In genomic region chr4:185645403-185645802, GRCh38 we compare ENCODE assay signal across 1 cellular context.
TF ChIP-seq lines count a peak whose summit lies in the region.

No MANE protein-coding gene starts in this region.

TF ChIP-seq in GM23338, 12 proteins besides CTCF, POLR2A, EP300 and RAD21 (continued from another document):
- TF ChIP-seq, protein P1, sequence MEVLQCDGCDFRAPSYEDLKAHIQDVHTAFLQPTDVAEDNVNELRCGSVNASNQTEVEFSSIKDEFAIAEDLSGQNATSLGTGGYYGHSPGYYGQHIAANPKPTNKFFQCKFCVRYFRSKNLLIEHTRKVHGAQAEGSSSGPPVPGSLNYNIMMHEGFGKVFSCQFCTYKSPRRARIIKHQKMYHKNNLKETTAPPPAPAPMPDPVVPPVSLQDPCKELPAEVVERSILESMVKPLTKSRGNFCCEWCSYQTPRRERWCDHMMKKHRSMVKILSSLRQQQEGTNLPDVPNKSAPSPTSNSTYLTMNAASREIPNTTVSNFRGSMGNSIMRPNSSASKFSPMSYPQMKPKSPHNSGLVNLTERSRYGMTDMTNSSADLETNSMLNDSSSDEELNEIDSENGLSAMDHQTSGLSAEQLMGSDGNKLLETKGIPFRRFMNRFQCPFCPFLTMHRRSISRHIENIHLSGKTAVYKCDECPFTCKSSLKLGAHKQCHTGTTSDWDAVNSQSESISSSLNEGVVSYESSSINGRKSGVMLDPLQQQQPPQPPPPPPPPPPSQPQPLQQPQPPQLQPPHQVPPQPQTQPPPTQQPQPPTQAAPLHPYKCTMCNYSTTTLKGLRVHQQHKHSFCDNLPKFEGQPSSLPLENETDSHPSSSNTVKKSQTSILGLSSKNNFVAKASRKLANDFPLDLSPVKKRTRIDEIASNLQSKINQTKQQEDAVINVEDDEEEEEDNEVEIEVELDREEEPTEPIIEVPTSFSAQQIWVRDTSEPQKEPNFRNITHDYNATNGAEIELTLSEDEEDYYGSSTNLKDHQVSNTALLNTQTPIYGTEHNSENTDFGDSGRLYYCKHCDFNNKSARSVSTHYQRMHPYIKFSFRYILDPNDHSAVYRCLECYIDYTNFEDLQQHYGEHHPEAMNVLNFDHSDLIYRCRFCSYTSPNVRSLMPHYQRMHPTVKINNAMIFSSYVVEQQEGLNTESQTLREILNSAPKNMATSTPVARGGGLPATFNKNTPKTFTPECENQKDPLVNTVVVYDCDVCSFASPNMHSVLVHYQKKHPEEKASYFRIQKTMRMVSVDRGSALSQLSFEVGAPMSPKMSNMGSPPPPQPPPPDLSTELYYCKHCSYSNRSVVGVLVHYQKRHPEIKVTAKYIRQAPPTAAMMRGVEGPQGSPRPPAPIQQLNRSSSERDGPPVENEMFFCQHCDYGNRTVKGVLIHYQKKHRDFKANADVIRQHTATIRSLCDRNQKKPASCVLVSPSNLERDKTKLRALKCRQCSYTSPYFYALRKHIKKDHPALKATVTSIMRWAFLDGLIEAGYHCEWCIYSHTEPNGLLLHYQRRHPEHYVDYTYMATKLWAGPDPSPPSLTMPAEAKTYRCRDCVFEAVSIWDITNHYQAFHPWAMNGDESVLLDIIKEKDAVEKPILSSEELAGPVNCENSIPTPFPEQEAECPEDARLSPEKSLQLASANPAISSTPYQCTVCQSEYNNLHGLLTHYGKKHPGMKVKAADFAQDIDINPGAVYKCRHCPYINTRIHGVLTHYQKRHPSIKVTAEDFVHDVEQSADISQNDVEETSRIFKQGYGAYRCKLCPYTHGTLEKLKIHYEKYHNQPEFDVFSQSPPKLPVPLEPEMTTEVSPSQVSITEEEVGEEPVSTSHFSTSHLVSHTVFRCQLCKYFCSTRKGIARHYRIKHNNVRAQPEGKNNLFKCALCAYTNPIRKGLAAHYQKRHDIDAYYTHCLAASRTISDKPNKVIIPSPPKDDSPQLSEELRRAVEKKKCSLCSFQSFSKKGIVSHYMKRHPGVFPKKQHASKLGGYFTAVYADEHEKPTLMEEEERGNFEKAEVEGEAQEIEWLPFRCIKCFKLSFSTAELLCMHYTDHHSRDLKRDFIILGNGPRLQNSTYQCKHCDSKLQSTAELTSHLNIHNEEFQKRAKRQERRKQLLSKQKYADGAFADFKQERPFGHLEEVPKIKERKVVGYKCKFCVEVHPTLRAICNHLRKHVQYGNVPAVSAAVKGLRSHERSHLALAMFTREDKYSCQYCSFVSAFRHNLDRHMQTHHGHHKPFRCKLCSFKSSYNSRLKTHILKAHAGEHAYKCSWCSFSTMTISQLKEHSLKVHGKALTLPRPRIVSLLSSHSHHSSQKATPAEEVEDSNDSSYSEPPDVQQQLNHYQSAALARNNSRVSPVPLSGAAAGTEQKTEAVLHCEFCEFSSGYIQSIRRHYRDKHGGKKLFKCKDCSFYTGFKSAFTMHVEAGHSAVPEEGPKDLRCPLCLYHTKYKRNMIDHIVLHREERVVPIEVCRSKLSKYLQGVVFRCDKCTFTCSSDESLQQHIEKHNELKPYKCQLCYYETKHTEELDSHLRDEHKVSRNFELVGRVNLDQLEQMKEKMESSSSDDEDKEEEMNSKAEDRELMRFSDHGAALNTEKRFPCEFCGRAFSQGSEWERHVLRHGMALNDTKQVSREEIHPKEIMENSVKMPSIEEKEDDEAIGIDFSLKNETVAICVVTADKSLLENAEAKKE (CRISPR knock-in tag; IDR thresholded peaks at IDR 0.05) = no peak
- TF ChIP-seq REST (IDR thresholded peaks at IDR 0.05; ENCODE audit: unreplicated experiment) (no peak), ETS1 (IDR thresholded peaks at IDR 0.05) (no peak), EZH2 (IDR thresholded peaks at IDR 0.05; ENCODE audit: low read depth, unreplicated experiment) (no peak), ZNF114 (CRISPR knock-in tag; IDR thresholded peaks at IDR 0.05) (no peak)
